Comparison of ENCODE assay signal across 9 cellular contexts in genomic region chr3:8767667-8768363, GRCh38. TPM values are rescaled to one million over a fixed set of nuclear protein-coding genes. Genes with fewer than 3 reads are reported as not detected.
A peak's percentile ranks its signal among the peaks of the same experiment; 100 is the strongest.
DNase-seq lines count a peak whose midpoint lies in the region; TF ChIP-seq lines count a peak whose summit lies in the region.
"Had no signal": no experiment of that assay in that cellular context is flagged by ENCODE, and none has a peak within 500 bp of the region (broad histone marks: within the 10 kb centered on the region; RNA-seq: fewer than 3 reads in every experiment).

No MANE protein-coding gene starts in this region.

- no peaks in the 10 kb centered on the region for H3K9me2 ChIP-seq in GM23248 (ENCODE audit: insufficient read depth)

- H2AFZ ChIP-seq in GM23248 (peak overlapping the region; percentile 83), neural progenitor cell (replicated peaks) (peak overlapping the region; percentile 63)

- no peaks in the 10 kb centered on the region for H4K20me1 ChIP-seq in GM23248 (ENCODE audit: insufficient read depth)
- no peaks in the 10 kb centered on the region for H4K20me1 ChIP-seq in neural progenitor cell (ENCODE audit: low read depth)

- peak; percentile 28 for TF ChIP-seq CTCF in neural progenitor cell (IDR thresholded peaks at IDR 0.05)

- peaks cover 23% of the 10 kb centered on the region for H3K27me3 Mint-ChIP-seq in neural progenitor cell (ENCODE audit: insufficient read depth, low read depth)

- in situ Hi-C loops in GM23248 (cut with MboI), result loop anchor here (25.0 kb wide), 1 partner anchor 544 kb away; no protein-coding TSS in a partner anchor

- peak; percentile 35 to 84 (median 77) for DNase-seq in NCI-H1417 (lab: John Stamatoyannopoulos, UW)
- DNase-seq in NCI-H1417 treated with DMSO at 0.1 percent for 48 hours (lab: John Stamatoyannopoulos, UW), result no peak
- DNase-seq in GM23248, result peak; percentile 56
- peak; percentile 1 for DNase-seq in NCI-H2107 (lab: John Stamatoyannopoulos, UW)
- DNase-seq in ecto neural progenitor cell (ENCODE audit: low spot score), result peak; percentile 48
- peak; percentile 42 for DNase-seq in neural progenitor cell (ENCODE audit: low spot score)
- no peak for DNase-seq in cerebellar nuclear complex (lab: John Stamatoyannopoulos, UW)
- no peak for DNase-seq in SKM-1 (lab: John Stamatoyannopoulos, UW; ENCODE audit: unreplicated experiment)

- H3K4me3 ChIP-seq in GM23248 (peak overlapping the region; percentile 83), neural progenitor cell (peak overlapping the region; percentile 29)

- peaks cover 54% of the 10 kb centered on the region for H3K4me1 ChIP-seq in GM23248 (ENCODE audit: insufficient read depth)
- peaks cover 6% of the 10 kb centered on the region for H3K4me1 ChIP-seq in neural progenitor cell
- H3K4me1 ChIP-seq: A549 had no signal

- H3K4me2 ChIP-seq in GM23248 (ENCODE audit: unreplicated experiment), result peak overlapping the region; percentile 84
- H3K4me2 ChIP-seq in neural progenitor cell, result peak overlapping the region; percentile 88

- peaks cover 32% of the 10 kb centered on the region for H3F3A ChIP-seq in GM23248 (ENCODE audit: insufficient read depth)
- no peaks in the 10 kb centered on the region for H3F3A ChIP-seq in neural progenitor cell (ENCODE audit: low read depth)

- H3K9ac ChIP-seq in GM23248 (peak overlapping the region; percentile 65), neural progenitor cell (no peak overlapping the region)

- H3K9me3 ChIP-seq in GM23248 (ENCODE audit: low read depth) (no peaks in the 10 kb centered on the region), neural progenitor cell (ENCODE audit: low read depth) (no peaks in the 10 kb centered on the region)
- H3K9me3 ChIP-seq: A549 had no signal

- no peak overlapping the region for H3K27ac Mint-ChIP-seq in neural progenitor cell

- H3K79me2 ChIP-seq in GM23248 (ENCODE audit: insufficient read depth) (peaks cover 63% of the 10 kb centered on the region), neural progenitor cell (ENCODE audit: low read depth) (no peaks in the 10 kb centered on the region)

- peak overlapping the region; percentile 2; the same call in 1 of the 2 replicates for H3K27ac ChIP-seq in GM23248
- H3K27ac ChIP-seq in neural progenitor cell, result no peak overlapping the region

- no peaks in the 10 kb centered on the region for H3K9me3 Mint-ChIP-seq in neural progenitor cell

- H3K4me1 Mint-ChIP-seq in neural progenitor cell, result peaks cover 13% of the 10 kb centered on the region

- WGBS in GM23248 (ENCODE audit: low coverage in 1 of 2, low lambda C conversion rate in 2 of 2, missing lambda C conversion rate in 2 of 2), 2 experiments, result 9 to 12% methylated on average over 67 to 70 of the region's 74 CpGs

- no peaks in the 10 kb centered on the region for H3K27me3 ChIP-seq in GM23248 (replicated peaks; ENCODE audit: insufficient read depth)
- peaks cover 46% of the 10 kb centered on the region for H3K27me3 ChIP-seq in neural progenitor cell

- peak overlapping the region; percentile 30 for H3K4me3 Mint-ChIP-seq in neural progenitor cell

- peaks cover 8% of the 10 kb centered on the region; the same call in 1 of the 2 replicates for H3K36me3 ChIP-seq in GM23248 (ENCODE audit: low read depth)
- no peaks in the 10 kb centered on the region for H3K36me3 ChIP-seq in neural progenitor cell

- H3K36me3 Mint-ChIP-seq in neural progenitor cell, result no peaks in the 10 kb centered on the region

RNA-seq across cellular contexts. Expression of gene OXTR, which starts 1.6 kb away (rescaled TPM):
- total RNA-seq in GM23248 (2014; rRNA removed; shearing (Covaris generic)), result 269 and 340 TPM in 2 replicates
- 123 and 128 TPM in 2 replicates for polyA plus RNA-seq in GM23248 (2016; fragmentation: Nextera tagmentation; extraction: Ambion mirVana)
- total RNA-seq in neural progenitor cell (ENCODE audit: low replicate concordance), result 2.0 and 3.9 TPM in 2 replicates

RNA-seq across cellular contexts. Expression of gene CAV3, which starts 34.2 kb away (rescaled TPM):
- not detected in 2 replicates for total RNA-seq in GM23248 (2014; rRNA removed; shearing (Covaris generic))
- 0.15 TPM in 1 of 2 replicates, not detected in the other for polyA plus RNA-seq in GM23248 (2016; fragmentation: Nextera tagmentation; extraction: Ambion mirVana)
- total RNA-seq in neural progenitor cell (ENCODE audit: low replicate concordance), result not detected in 2 replicates
- polyA plus RNA-seq: A549 had no signal

Comparison
In these comparisons a context has a peak if more than half of its experiments do, and no peak if none do; other contexts are left out.
1. DNase-seq: peak in NCI-H1417 (3 of 3), GM23248 (single experiment), NCI-H2107 (single experiment), ecto neural progenitor cell (single experiment) and neural progenitor cell (single experiment); none in NCI-H1417 treated with DMSO at 0.1 percent for 48 hours (single experiment), cerebellar nuclear complex (0 of 2) and SKM-1 (single experiment).
2. RNA of gene OXTR, which starts 1.6 kb away (total RNA-seq): 269 to 340 TPM in GM23248; 2.0 to 3.9 TPM in neural progenitor cell; every median in the first group is over 10 times any median in the second.